1 cellular context compared by ENCODE assay signal in genomic region chr4:98686847-98687246, GRCh38.
TF ChIP-seq lines count a peak whose summit lies in the region.

No MANE protein-coding gene starts in this region.

TF ChIP-seq in K562, 482 proteins besides CTCF, POLR2A, EP300 and RAD21 (continued from another document and continues in another):
- TF ChIP-seq BRD9 (IDR thresholded peaks at IDR 0.05; ENCODE audit: low read depth, partially characterized antibody), result no peak
- TF ChIP-seq KDM2B (CRISPR knock-in tag; IDR thresholded peaks at IDR 0.05), result no peak
- no peak for TF ChIP-seq ZNF398 (CRISPR knock-in tag; IDR thresholded peaks at IDR 0.05)
- no peak for TF ChIP-seq ZNF121 (CRISPR knock-in tag; conservative IDR thresholded peaks at IDR 0.05)
- TF ChIP-seq DACH1 (IDR thresholded peaks at IDR 0.05; ENCODE audit: partially characterized antibody), result peak; percentile 62
- TF ChIP-seq ZNF639 (CRISPR knock-in tag; conservative IDR thresholded peaks at IDR 0.05 in 1 of 2, IDR thresholded peaks at IDR 0.05 in 1 of 2), result peak in 1 of 2 experiments; percentile 59; a peak in 1 of 4 replicates
- no peak for TF ChIP-seq ZNF444 (CRISPR knock-in tag; IDR thresholded peaks at IDR 0.05)
- TF ChIP-seq SRSF1 (IDR thresholded peaks at IDR 0.05; ENCODE audit: low read depth, low read length), result no peak
- peak; percentile 96 for TF ChIP-seq CBFA2T2 (conservative IDR thresholded peaks at IDR 0.05)
- peak; percentile 81; the same call in 1 of the 2 replicates for TF ChIP-seq CC2D1A (IDR thresholded peaks at IDR 0.05)
- TF ChIP-seq EZH2 (IDR thresholded peaks at IDR 0.05; ENCODE audit: borderline replicate concordance, low read depth, low read length), result no peak
- TF ChIP-seq ZBTB43 (CRISPR knock-in tag; IDR thresholded peaks at IDR 0.05), result no peak
- TF ChIP-seq ERF (CRISPR knock-in tag; IDR thresholded peaks at IDR 0.05), result no peak
- TF ChIP-seq LEF1 (IDR thresholded peaks at IDR 0.05), result peak; percentile 65; the same call in 1 of the 2 replicates
- TF ChIP-seq HINFP (tag; conservative IDR thresholded peaks at IDR 0.05; ENCODE audit: low read depth), result no peak
- TF ChIP-seq SRSF7 (optimal IDR thresholded peaks at IDR 0.05; ENCODE audit: low read depth, low read length), result no peak
- TF ChIP-seq NFXL1 (CRISPR knock-in tag; IDR thresholded peaks at IDR 0.05), result no peak
- no peak for TF ChIP-seq ZNF263 (CRISPR knock-in tag; IDR thresholded peaks at IDR 0.05; ENCODE audit: borderline replicate concordance)
- TF ChIP-seq ZNF696 (CRISPR knock-in tag; conservative IDR thresholded peaks at IDR 0.05), result no peak
- peak; percentile 60 for TF ChIP-seq MEIS2 (IDR thresholded peaks at IDR 0.05; ENCODE audit: partially characterized antibody)
- peak; percentile 48; the same call in 1 of the 2 replicates for TF ChIP-seq GATA2 (CRISPR knock-in tag; IDR thresholded peaks at IDR 0.05)
- no peak for TF ChIP-seq GTF2B (IDR thresholded peaks at IDR 0.05; ENCODE audit: extremely low read depth, insufficient read length)
- TF ChIP-seq COPS2 (conservative IDR thresholded peaks at IDR 0.05), result no peak
- TF ChIP-seq MYBL2 (IDR thresholded peaks at IDR 0.05; ENCODE audit: low read depth), result no peak; the same call in 1 of the 2 replicates
- no peak for TF ChIP-seq MYBL2 (CRISPR knock-in tag; IDR thresholded peaks at IDR 0.05; ENCODE audit: borderline replicate concordance)
- peak; percentile 91 for TF ChIP-seq DPF2 (IDR thresholded peaks at IDR 0.05)
- TF ChIP-seq PHTF2 (CRISPR knock-in tag; IDR thresholded peaks at IDR 0.05), result no peak
- TF ChIP-seq SMARCA4 (IDR thresholded peaks at IDR 0.05), result peak; percentile 89
- no peak for TF ChIP-seq TFE3 (CRISPR knock-in tag; IDR thresholded peaks at IDR 0.05)
- no peak for TF ChIP-seq USF1 (CRISPR knock-in tag; IDR thresholded peaks at IDR 0.05)
- TF ChIP-seq NELFE (IDR thresholded peaks at IDR 0.05; ENCODE audit: insufficient read depth, insufficient read length), result no peak
- peak; percentile 81 for TF ChIP-seq EHMT2 (IDR thresholded peaks at IDR 0.05)
- peak; percentile 85 for TF ChIP-seq FOXM1 (IDR thresholded peaks at IDR 0.05; ENCODE audit: low read depth)
- TF ChIP-seq FOXM1 (CRISPR knock-in tag; IDR thresholded peaks at IDR 0.05; ENCODE audit: low read depth), result no peak
- no peak for TF ChIP-seq DMBX1 (CRISPR knock-in tag; IDR thresholded peaks at IDR 0.05; ENCODE audit: borderline replicate concordance)
- no peak for TF ChIP-seq CBX1 (IDR thresholded peaks at IDR 0.05; ENCODE audit: low read depth)
- no peak for TF ChIP-seq GTF2F1 (IDR thresholded peaks at IDR 0.05; ENCODE audit: low read depth, low read length)
- TF ChIP-seq HDGF (IDR thresholded peaks at IDR 0.05), result no peak
- peak; percentile 92 for TF ChIP-seq TCF3 (CRISPR knock-in tag; IDR thresholded peaks at IDR 0.05)
- TF ChIP-seq CHD2 (IDR thresholded peaks at IDR 0.05; ENCODE audit: low read depth, low read length), result no peak
- no peak for TF ChIP-seq TOE1 (IDR thresholded peaks at IDR 0.05; ENCODE audit: borderline replicate concordance)
- no peak for TF ChIP-seq TOE1 (CRISPR knock-in tag; IDR thresholded peaks at IDR 0.05; ENCODE audit: borderline replicate concordance, low read depth)
- no peak for TF ChIP-seq ZZZ3 (IDR thresholded peaks at IDR 0.05)
- no peak for TF ChIP-seq NFYB (IDR thresholded peaks at IDR 0.05; ENCODE audit: extremely low read depth, insufficient read length)
- no peak for TF ChIP-seq MXI1 (IDR thresholded peaks at IDR 0.05; ENCODE audit: low read depth, low read length)
- TF ChIP-seq CBX5 (IDR thresholded peaks at IDR 0.05; ENCODE audit: borderline replicate concordance, low read depth), result no peak
- TF ChIP-seq FOXO4 (CRISPR knock-in tag; IDR thresholded peaks at IDR 0.05), result no peak
- TF ChIP-seq ZNF707 (CRISPR knock-in tag; conservative IDR thresholded peaks at IDR 0.05), result no peak
- peak; percentile 91 for TF ChIP-seq PML (IDR thresholded peaks at IDR 0.05; ENCODE audit: low read length)
- TF ChIP-seq KLF1 (tag; IDR thresholded peaks at IDR 0.05), result no peak
- TF ChIP-seq ATF3 (IDR thresholded peaks at IDR 0.05), result no peak
- no peak for TF ChIP-seq ATF3 (CRISPR knock-in tag; conservative IDR thresholded peaks at IDR 0.05)
- 0 out of 2 replicates have a peak, but pooled peaks have one; percentile 45 for TF ChIP-seq MYNN (IDR thresholded peaks at IDR 0.05)
- TF ChIP-seq MYNN (CRISPR knock-in tag; IDR thresholded peaks at IDR 0.05), result no peak
- no peak for TF ChIP-seq ELK3 (CRISPR knock-in tag; IDR thresholded peaks at IDR 0.05)
- no peak for TF ChIP-seq ZNF586 (CRISPR knock-in tag; conservative IDR thresholded peaks at IDR 0.05)
- no peak for TF ChIP-seq NCOA4 (IDR thresholded peaks at IDR 0.05; ENCODE audit: partially characterized antibody)
- no peak for TF ChIP-seq NONO (IDR thresholded peaks at IDR 0.05; ENCODE audit: low read depth in 2 of 2, low read length in 1 of 2)
- TF ChIP-seq MITF (IDR thresholded peaks at IDR 0.05), result no peak
